28 cellular contexts compared by ENCODE assay signal in genomic region chr2:186761814-186762213, GRCh38.
"Had no signal": no experiment of that assay in that cellular context is flagged by ENCODE, and none has a peak within 500 bp of the region (broad histone marks: within the 10 kb centered on the region; RNA-seq: fewer than 3 reads in every experiment).

No MANE protein-coding gene starts in this region.

- DNase-seq: colonic mucosa; cortex of kidney; effector CD8-positive, alpha-beta T cell; effector memory CD8-positive, alpha-beta T cell; endodermal cell; erythroblast; esophagus squamous epithelium; foreskin fibroblast; foreskin melanocyte; gastrocnemius medialis; glutamatergic neuron; head of caudate nucleus; heart right ventricle; hippocampal formation; left cardiac atrium; left lung; left ventricle myocardium superior; lower lobe of right lung; mesenchymal stem cell; mucosa of descending colon; naive B cell had no signal

- H3K4me3 Mint-ChIP-seq: dendritic cell treated with granulocyte-macrophage colony-stimulating factor and Interleukin-4, amounts not matched to agents 40 ng/mL and 50 ng/mL, for 4 days; effector memory CD8-positive, alpha-beta T cell; endodermal cell; mesothelial cell of epicardium; naive B cell had no signal

- H3K9me3 ChIP-seq: colonic mucosa, esophagus squamous epithelium, gastrocnemius medialis, heart right ventricle, left lung, lower lobe of right lung, mucosa of descending colon had no signal

- H3K36me3 ChIP-seq: colonic mucosa, gastrocnemius medialis, left lung, lower lobe of right lung had no signal

- H3K36me3 Mint-ChIP-seq: naive B cell had no signal

- H3K4me3 ChIP-seq: colonic mucosa, esophagus squamous epithelium, gastrocnemius medialis, heart right ventricle, left lung, lower lobe of right lung, mucosa of descending colon had no signal

- H3K4me1 Mint-ChIP-seq: naive B cell had no signal

- H3K27me3 ChIP-seq: colonic mucosa, esophagus squamous epithelium, gastrocnemius medialis, heart right ventricle, left lung had no signal

- H3K4me1 ChIP-seq: colonic mucosa, esophagus squamous epithelium, gastrocnemius medialis, heart right ventricle, left lung, lower lobe of right lung had no signal

- H3K27ac ChIP-seq: colonic mucosa, epithelial cell of prostate, esophagus squamous epithelium, gastrocnemius medialis, heart right ventricle, left lung, lower lobe of right lung had no signal

- ATAC-seq: effector memory CD8-positive, alpha-beta T cell; esophagus mucosa; gastrocnemius medialis; heart right ventricle; left cardiac atrium; left lung; left ventricle myocardium superior; lower lobe of right lung; mucosa of descending colon had no signal

- H3K27me3 Mint-ChIP-seq: dendritic cell treated with granulocyte-macrophage colony-stimulating factor and Interleukin-4, amounts not matched to agents 40 ng/mL and 50 ng/mL, for 4 days; naive B cell had no signal

- FAIRE-seq: endometrium, islet of Langerhans, keratinocyte had no signal

- H3K27ac Mint-ChIP-seq: dendritic cell treated with granulocyte-macrophage colony-stimulating factor and Interleukin-4, amounts not matched to agents 40 ng/mL and 50 ng/mL, for 4 days; effector memory CD8-positive, alpha-beta T cell; endodermal cell; mesothelial cell of epicardium; naive B cell had no signal
